Comparison of ENCODE assay signal across 9 cellular contexts in genomic region chr19:51702103-51702753, GRCh38. TPM values are rescaled to one million over a fixed set of nuclear protein-coding genes. Genes with fewer than 3 reads are reported as not detected.
DNase-seq lines count a peak whose midpoint lies in the region; ATAC-seq lines count a peak whose summit lies in the region.
"Had no signal": no experiment of that assay in that cellular context is flagged by ENCODE, and none has a peak within 500 bp of the region (broad histone marks: within the 10 kb centered on the region; RNA-seq: fewer than 3 reads in every experiment).

No MANE protein-coding gene starts in this region.

- H3K4me3 Mint-ChIP-seq in activated CD4-positive, alpha-beta memory T cell treated with anti-CD3 and anti-CD28 coated beads for 36 hours, result peak overlapping the region; percentile 92

- peak overlapping the region; percentile 71 for H3K27ac ChIP-seq in epithelial cell of prostate
- peak overlapping the region; percentile 1 for H3K27ac ChIP-seq in substantia nigra (ENCODE audit: low read depth, low read length, poor library complexity, severe bottlenecking)

- CTCF ChIA-PET in activated CD4-positive, alpha-beta memory T cell treated with anti-CD3 and anti-CD28 coated beads for 36 hours (lab: Charles Lee), result interaction anchor here (0.5 kb wide), 1 partner anchor 27 kb away, joined by 3 read pairs; no protein-coding TSS in a partner anchor

- intact Hi-C loops in activated CD4-positive, alpha-beta memory T cell treated with anti-CD3 and anti-CD28 coated beads for 36 hours (cut with micrococcal nuclease), result loop anchor here (10.0 kb wide), 1 partner anchor 1493 kb away; the partner anchor contains the start of gene ZNF665

- no peak overlapping the region for H3K27ac Mint-ChIP-seq in activated CD4-positive, alpha-beta memory T cell treated with anti-CD3 and anti-CD28 coated beads for 36 hours

- peaks cover 2% of the 10 kb centered on the region for H3K27me3 Mint-ChIP-seq in activated CD4-positive, alpha-beta memory T cell treated with anti-CD3 and anti-CD28 coated beads for 36 hours

- POLR2A ChIA-PET in activated CD4-positive, alpha-beta memory T cell treated with anti-CD3 and anti-CD28 coated beads for 36 hours (lab: Charles Lee), result no interaction called here

- no peaks in the 10 kb centered on the region for H3K9me3 Mint-ChIP-seq in activated CD4-positive, alpha-beta memory T cell treated with anti-CD3 and anti-CD28 coated beads for 36 hours

- ATAC-seq in HG03280 (IDR thresholded peaks at IDR 0.05; ENCODE audit: unreplicated experiment), result no peak
- ATAC-seq in HG03432 (IDR thresholded peaks at IDR 0.05; ENCODE audit: unreplicated experiment), result no peak

- peak; percentile 81 for DNase-seq in HPDE6-E6E7 (ENCODE audit: extremely low spot score)
- peak; percentile 76 for DNase-seq in activated CD4-positive, alpha-beta memory T cell treated with anti-CD3 and anti-CD28 coated beads for 36 hours
- no peak for DNase-seq in epithelial cell of prostate (ENCODE audit: low read depth, low spot score)
- DNase-seq in midbrain (lab: John Stamatoyannopoulos, UW), result peak; percentile 28
- DNase-seq in substantia nigra (lab: John Stamatoyannopoulos, UW), result peak in 29 of 49 donors; percentile 7 to 93 (median 41)
- DNase-seq in HuH-7.5 (ENCODE audit: low spot score), result no peak

- peaks cover 32% of the 10 kb centered on the region for H3K4me1 Mint-ChIP-seq in activated CD4-positive, alpha-beta memory T cell treated with anti-CD3 and anti-CD28 coated beads for 36 hours (ENCODE audit: low read depth)

- peaks cover 22% of the 10 kb centered on the region for H3K36me3 Mint-ChIP-seq in activated CD4-positive, alpha-beta memory T cell treated with anti-CD3 and anti-CD28 coated beads for 36 hours

RNA-seq across cellular contexts. Expression of gene SPACA6, which starts 9.1 kb away (rescaled TPM):
- total RNA-seq in activated CD4-positive, alpha-beta memory T cell treated with anti-CD3 and anti-CD28 coated beads for 36 hours, result 10 to 100 TPM in 1 of 2 experiments, 1 to 10 TPM in 1; 10.0 to 14.2 TPM

RNA-seq across cellular contexts. Expression of gene HAS1, which starts 21.6 kb away (rescaled TPM):
- total RNA-seq in activated CD4-positive, alpha-beta memory T cell treated with anti-CD3 and anti-CD28 coated beads for 36 hours, result not detected

RNA-seq across cellular contexts. Expression of gene FPR1, which starts 49.5 kb away (rescaled TPM):
- total RNA-seq in activated CD4-positive, alpha-beta memory T cell treated with anti-CD3 and anti-CD28 coated beads for 36 hours, result not detected

RNA-seq across cellular contexts. Expression of gene SIGLEC14, which starts 55.6 kb away (rescaled TPM):
- total RNA-seq in activated CD4-positive, alpha-beta memory T cell treated with anti-CD3 and anti-CD28 coated beads for 36 hours, result not detected
- total RNA-seq: myocyte had no signal

RNA-seq across cellular contexts. Expression of gene FPR2, which starts 58.8 kb away (rescaled TPM):
- not detected for total RNA-seq in activated CD4-positive, alpha-beta memory T cell treated with anti-CD3 and anti-CD28 coated beads for 36 hours
- total RNA-seq: myocyte had no signal

Comparison
In these comparisons a context has a peak if more than half of its experiments do, and no peak if none do; other contexts are left out.
1. DNase-seq: peak in HPDE6-E6E7 (single experiment), activated CD4-positive, alpha-beta memory T cell treated with anti-CD3 and anti-CD28 coated beads for 36 hours (single experiment), midbrain (single experiment) and substantia nigra (29 of 49); none in epithelial cell of prostate (single experiment) and HuH-7.5 (single experiment).